Comparison of ENCODE assay signal across 14 cellular contexts in genomic region chr16:18948372-18949020, GRCh38. TPM values are rescaled to one million over a fixed set of nuclear protein-coding genes. Genes with fewer than 3 reads are reported as not detected.
A peak's percentile ranks its signal among the peaks of the same experiment; 100 is the strongest.
DNase-seq lines count a peak whose midpoint lies in the region; ATAC-seq and TF ChIP-seq lines count a peak whose summit lies in the region.
"Had no signal": no experiment of that assay in that cellular context is flagged by ENCODE, and none has a peak within 500 bp of the region (broad histone marks: within the 10 kb centered on the region; RNA-seq: fewer than 3 reads in every experiment).

No MANE protein-coding gene starts in this region.

- H3K9me3 ChIP-seq in MG63 = no peaks in the 10 kb centered on the region
- no peaks in the 10 kb centered on the region for H3K9me3 ChIP-seq in upper lobe of left lung

- POLR2A ChIA-PET in activated CD4-positive, alpha-beta T cell treated with anti-CD3 and anti-CD28 coated beads for 36 hours (lab: Charles Lee) = no interaction called here

- H3K27me3 ChIP-seq in MG63 (no peaks in the 10 kb centered on the region), upper lobe of left lung (no peaks in the 10 kb centered on the region)
- H3K27me3 ChIP-seq: BLaER1 treated with 17β-estradiol and CSF1 and Interleukin-3, amounts not matched to agents 10 nM and 100 nM had no signal

- peaks cover 31% of the 10 kb centered on the region for H3K4me1 Mint-ChIP-seq in activated CD4-positive, alpha-beta T cell treated with anti-CD3 and anti-CD28 coated beads, Interleukin-2, amount 10 ng/mL, durations not matched to agents 24 days and 14 days
- peaks cover 16% of the 10 kb centered on the region for H3K4me1 Mint-ChIP-seq in activated CD4-positive, alpha-beta T cell treated with anti-CD3 and anti-CD28 coated beads for 36 hours

- intact Hi-C loops in activated CD4-positive, alpha-beta T cell treated with anti-CD3 and anti-CD28 coated beads, Interleukin-2, amount 10 ng/mL, durations not matched to agents 24 days and 14 days (cut with micrococcal nuclease) = no loop called here
- intact Hi-C loops in activated CD4-positive, alpha-beta T cell treated with anti-CD3 and anti-CD28 coated beads for 36 hours (cut with DNase I, micrococcal nuclease) = no loop called here

- no peak overlapping the region for H3K27ac ChIP-seq in upper lobe of left lung
- H3K27ac ChIP-seq: BLaER1 treated with 17β-estradiol and CSF1 and Interleukin-3, amounts not matched to agents 10 nM and 100 nM had no signal

- no peaks in the 10 kb centered on the region for H3K36me3 ChIP-seq in MG63
- no peaks in the 10 kb centered on the region for H3K36me3 ChIP-seq in upper lobe of left lung
- H3K36me3 ChIP-seq: BLaER1 treated with 17β-estradiol and CSF1 and Interleukin-3, amounts not matched to agents 10 nM and 100 nM had no signal

- H3K27ac Mint-ChIP-seq in activated CD4-positive, alpha-beta T cell treated with anti-CD3 and anti-CD28 coated beads, Interleukin-2, amount 10 ng/mL, durations not matched to agents 24 days and 14 days = no peak overlapping the region
- H3K27ac Mint-ChIP-seq in activated CD4-positive, alpha-beta T cell treated with anti-CD3 and anti-CD28 coated beads for 36 hours = no peak overlapping the region
- H3K27ac Mint-ChIP-seq: B cell; CD8-positive, alpha-beta T cell; GM23338 had no signal

- H3K9me3 Mint-ChIP-seq in activated CD4-positive, alpha-beta T cell treated with anti-CD3 and anti-CD28 coated beads, Interleukin-2, amount 10 ng/mL, durations not matched to agents 24 days and 14 days = no peaks in the 10 kb centered on the region
- H3K9me3 Mint-ChIP-seq in activated CD4-positive, alpha-beta T cell treated with anti-CD3 and anti-CD28 coated beads for 36 hours (ENCODE audit: low read depth) = no peaks in the 10 kb centered on the region
- H3K9me3 Mint-ChIP-seq: CD8-positive, alpha-beta T cell had no signal

- ATAC-seq in activated CD4-positive, alpha-beta T cell treated with anti-CD3 and anti-CD28 coated beads for 36 hours = no peak
- ATAC-seq in upper lobe of left lung (ENCODE audit: low FRiP score in 2 of 2) = no peak
- no peak for ATAC-seq in GM21786 (IDR thresholded peaks at IDR 0.05; ENCODE audit: unreplicated experiment)
- ATAC-seq: CD8-positive, alpha-beta T cell; GM12878; GM23338 had no signal

- TF ChIP-seq EP300 in upper lobe of left lung (IDR thresholded peaks at IDR 0.05) = no peak

- H3K4me3 ChIP-seq in MG63 = no peak overlapping the region
- H3K4me3 ChIP-seq in upper lobe of left lung = no peak overlapping the region
- H3K4me3 ChIP-seq: BLaER1 treated with 17β-estradiol and CSF1 and Interleukin-3, amounts not matched to agents 10 nM and 100 nM; GM12878; GM23338 had no signal

- no peaks in the 10 kb centered on the region for H3K36me3 Mint-ChIP-seq in activated CD4-positive, alpha-beta T cell treated with anti-CD3 and anti-CD28 coated beads, Interleukin-2, amount 10 ng/mL, durations not matched to agents 24 days and 14 days (ENCODE audit: low read depth)
- H3K36me3 Mint-ChIP-seq in activated CD4-positive, alpha-beta T cell treated with anti-CD3 and anti-CD28 coated beads for 36 hours (ENCODE audit: low read depth) = no peaks in the 10 kb centered on the region
- H3K36me3 Mint-ChIP-seq: CD8-positive, alpha-beta T cell had no signal

- no peak overlapping the region for H3K4me3 Mint-ChIP-seq in activated CD4-positive, alpha-beta T cell treated with anti-CD3 and anti-CD28 coated beads, Interleukin-2, amount 10 ng/mL, durations not matched to agents 24 days and 14 days
- no peak overlapping the region for H3K4me3 Mint-ChIP-seq in activated CD4-positive, alpha-beta T cell treated with anti-CD3 and anti-CD28 coated beads for 36 hours
- H3K4me3 Mint-ChIP-seq: B cell; CD8-positive, alpha-beta T cell; GM23338 had no signal

- TF ChIP-seq CTCF in upper lobe of left lung (IDR thresholded peaks at IDR 0.05) = no peak

- CTCF ChIA-PET in activated CD4-positive, alpha-beta T cell treated with anti-CD3 and anti-CD28 coated beads for 36 hours (lab: Charles Lee) = no interaction called here

- peak; percentile 64 for DNase-seq in activated CD4-positive, alpha-beta T cell treated with anti-CD3 and anti-CD28 coated beads, Interleukin-2, amount 10 ng/mL, durations not matched to agents 24 days and 14 days
- DNase-seq in activated CD4-positive, alpha-beta T cell treated with anti-CD3 and anti-CD28 coated beads for 36 hours = no peak
- DNase-seq in MG63 = peak; percentile 5
- peak; percentile 57 for DNase-seq in cerebellar cortex (ENCODE audit: low spot score)
- no peak for DNase-seq in upper lobe of left lung
- DNase-seq: Calu3; CD8-positive, alpha-beta T cell; DMS79 treated with DMSO at 0.1 percent for 48 hours; HCEC 1CT had no signal

- peaks cover 9% of the 10 kb centered on the region for H3K27me3 Mint-ChIP-seq in activated CD4-positive, alpha-beta T cell treated with anti-CD3 and anti-CD28 coated beads, Interleukin-2, amount 10 ng/mL, durations not matched to agents 24 days and 14 days
- H3K27me3 Mint-ChIP-seq in activated CD4-positive, alpha-beta T cell treated with anti-CD3 and anti-CD28 coated beads for 36 hours = peaks cover 1% of the 10 kb centered on the region
- H3K27me3 Mint-ChIP-seq: B cell had no signal

- no peak for TF ChIP-seq POLR2A in upper lobe of left lung (IDR thresholded peaks at IDR 0.05)

- H3K4me1 ChIP-seq in upper lobe of left lung = peaks cover 3 to 8% (median 6%) of the 10 kb centered on the region in 4 donors

- WGBS in upper lobe of left lung, 2 donors = 90 to 92% methylated on average over 8 to 9 of the region's 9 CpGs

RNA-seq across cellular contexts. Expression of gene SMG1, which starts 22.3 kb away (rescaled TPM):
- 146 and 148 TPM in 2 replicates for total RNA-seq in activated CD4-positive, alpha-beta T cell treated with anti-CD3 and anti-CD28 coated beads, Interleukin-2, amount 10 ng/mL, durations not matched to agents 24 days and 14 days
- total RNA-seq in activated CD4-positive, alpha-beta T cell treated with anti-CD3 and anti-CD28 coated beads for 36 hours = 100 to 1,000 TPM in 1 of 2 experiments, 10 to 100 TPM in 1; 82.2 to 101 TPM
- total RNA-seq in MG63 (2014; rRNA removed; shearing (Covaris generic); ENCODE audit: low replicate concordance) = 15.3 and 22.3 TPM in 2 replicates
- total RNA-seq in upper lobe of left lung = 100 to 1,000 TPM in 2 of 6 donors, 10 to 100 TPM in 4; 39.2 to 122 (median 69.6) TPM

RNA-seq across cellular contexts. Expression of gene TMC7, which starts 35.2 kb away (rescaled TPM):
- total RNA-seq in activated CD4-positive, alpha-beta T cell treated with anti-CD3 and anti-CD28 coated beads, Interleukin-2, amount 10 ng/mL, durations not matched to agents 24 days and 14 days = not detected in 2 replicates
- total RNA-seq in activated CD4-positive, alpha-beta T cell treated with anti-CD3 and anti-CD28 coated beads for 36 hours = not detected
- total RNA-seq in MG63 (2014; rRNA removed; shearing (Covaris generic); ENCODE audit: low replicate concordance) = 6.2 and 6.9 TPM in 2 replicates
- 10 to 100 TPM in 1 of 6 donors, 1 to 10 TPM in 5; 4.5 to 11.5 (median 5.9) TPM for total RNA-seq in upper lobe of left lung
- total RNA-seq: B cell; CD8-positive, alpha-beta T cell; GM12878 had no signal

Comparison
In these comparisons a context has a peak if more than half of its experiments do, and no peak if none do; other contexts are left out.
1. DNase-seq: peak in activated CD4-positive, alpha-beta T cell treated with anti-CD3 and anti-CD28 coated beads, Interleukin-2, amount 10 ng/mL, durations not matched to agents 24 days and 14 days (single experiment), MG63 (single experiment) and cerebellar cortex (single experiment); none in activated CD4-positive, alpha-beta T cell treated with anti-CD3 and anti-CD28 coated beads for 36 hours (single experiment) and upper lobe of left lung (0 of 2).